23 cellular contexts compared by ENCODE assay signal in genomic region chr10:30902621-30903396, GRCh38.
"Had no signal": no experiment of that assay in that cellular context is flagged by ENCODE, and none has a peak within 500 bp of the region (broad histone marks: within the 10 kb centered on the region; RNA-seq: fewer than 3 reads in every experiment).

No MANE protein-coding gene starts in this region.

- H3K4me1 ChIP-seq: lower lobe of right lung, pancreas, tibial artery had no signal

- DNase-seq: activated B cell treated with CpG ODN at 0.5 μM for 24 hours; activated CD4-positive, alpha-beta T cell treated with anti-CD3 and anti-CD28 coated beads for 36 hours; activated CD4-positive, alpha-beta T cell treated with anti-CD3 and anti-CD28 coated beads, Interleukin-2, amount 50 U/mL, for 48 hours; activated effector memory CD4-positive, alpha-beta T cell treated with Interleukin-2 at 50 U/mL for 16 hours; activated naive CD4-positive, alpha-beta T cell treated with anti-CD3 and anti-CD28 coated beads for 36 hours; activated naive CD8-positive, alpha-beta T cell treated with anti-CD3 and anti-CD28 coated beads, Interleukin-2, amount 10 ng/mL, durations not matched to agents 7 days and 5 days; activated T-cell treated with anti-CD3 and anti-CD28 coated beads, Interleukin-2, amount 50 U/mL, for 72 hours; effector memory CD4-positive, alpha-beta T cell; heart right ventricle; islet precursor cell; left colon; lower lobe of right lung; stimulated activated CD4-positive, alpha-beta T cell treated with anti-CD3 and anti-CD28 coated beads, Interleukin-4, amount 100 ng/mL, for 4 hours; stimulated activated naive CD8-positive, alpha-beta T cell treated with anti-CD3 and anti-CD28 coated beads, Interleukin-15, Interleukin-2, amounts not matched to agents 100 U/mL and 50 U/mL, for 24 hours; SW 1271; T-helper 17 cell had no signal

- H3K9me3 Mint-ChIP-seq: nephron had no signal

- H3K27ac ChIP-seq: cardiac muscle cell, heart right ventricle, lower lobe of right lung, pancreas, SK-N-MC, tibial artery had no signal

- H3K36me3 ChIP-seq: cardiac muscle cell had no signal

- H3K4me3 Mint-ChIP-seq: activated B cell treated with CpG ODN at 0.5 μM for 24 hours; activated CD4-positive, alpha-beta T cell treated with anti-CD3 and anti-CD28 coated beads for 36 hours; activated naive CD4-positive, alpha-beta T cell treated with anti-CD3 and anti-CD28 coated beads for 36 hours; activated naive CD8-positive, alpha-beta T cell treated with anti-CD3 and anti-CD28 coated beads, Interleukin-2, amount 10 ng/mL, durations not matched to agents 7 days and 5 days; activated T-cell treated with anti-CD3 and anti-CD28 coated beads, Interleukin-2, amount 50 U/mL, for 72 hours; mesothelial cell of epicardium; nephron; T-helper 17 cell had no signal

- H3K27me3 ChIP-seq: cardiac muscle cell, heart right ventricle, pancreas, tibial artery had no signal

- ATAC-seq: activated CD4-positive, alpha-beta T cell treated with anti-CD3 and anti-CD28 coated beads for 36 hours; activated T-cell treated with anti-CD3 and anti-CD28 coated beads, Interleukin-2, amount 50 U/mL, for 72 hours; esophagus mucosa; left colon; lower lobe of right lung; pancreas; stimulated activated naive CD8-positive, alpha-beta T cell treated with anti-CD3 and anti-CD28 coated beads, Interleukin-15, Interleukin-2, amounts not matched to agents 100 U/mL and 50 U/mL, for 24 hours; T-helper 17 cell had no signal

- H3K4me1 Mint-ChIP-seq: activated B cell treated with CpG ODN at 0.5 μM for 24 hours; activated CD4-positive, alpha-beta T cell treated with anti-CD3 and anti-CD28 coated beads for 36 hours; activated naive CD8-positive, alpha-beta T cell treated with anti-CD3 and anti-CD28 coated beads, Interleukin-2, amount 10 ng/mL, durations not matched to agents 7 days and 5 days; mesothelial cell of epicardium; T-helper 17 cell had no signal

- H3K9me3 ChIP-seq: heart right ventricle, lower lobe of right lung, pancreas, tibial artery had no signal

- H3K27me3 Mint-ChIP-seq: activated B cell treated with CpG ODN at 0.5 μM for 24 hours; activated CD4-positive, alpha-beta T cell treated with anti-CD3 and anti-CD28 coated beads for 36 hours; activated naive CD8-positive, alpha-beta T cell treated with anti-CD3 and anti-CD28 coated beads, Interleukin-2, amount 10 ng/mL, durations not matched to agents 7 days and 5 days; T-helper 17 cell had no signal

- H3K4me3 ChIP-seq: cardiac muscle cell, heart right ventricle, lower lobe of right lung, pancreas, SK-N-MC, tibial artery had no signal
